Comparison of ENCODE assay signal across 1 cellular context in genomic region chr3:124032881-124033359, GRCh38.
TF ChIP-seq lines count a peak whose summit lies in the region.

No MANE protein-coding gene starts in this region.

TF ChIP-seq in HEK293, 187 proteins besides CTCF, POLR2A, EP300 and RAD21 (continued from another document):
- TF ChIP-seq SETDB1 (IDR thresholded peaks at IDR 0.05; ENCODE audit: insufficient read length, low read length), result no peak
- TF ChIP-seq ZNF248 (tag by site-specific recombination; IDR thresholded peaks at IDR 0.05), result no peak
- TF ChIP-seq ZNF510 (tag by site-specific recombination; IDR thresholded peaks at IDR 0.05; ENCODE audit: insufficient replicate concordance), result no peak
- peak; percentile 95 for TF ChIP-seq ZNF398 (tag by site-specific recombination; IDR thresholded peaks at IDR 0.05)
- peak; percentile 7; the same call in 1 of the 2 replicates for TF ChIP-seq ZIC2 (tag by site-specific recombination; IDR thresholded peaks at IDR 0.05)
- peak; percentile 23; the same call in 1 of the 2 replicates for TF ChIP-seq ZFHX2 (tag by site-specific recombination; conservative IDR thresholded peaks at IDR 0.05)
- no peak for TF ChIP-seq TRIM28 (IDR thresholded peaks at IDR 0.05; ENCODE audit: borderline replicate concordance, low read length)
- TF ChIP-seq ZNF354C (tag by site-specific recombination; IDR thresholded peaks at IDR 0.05; ENCODE audit: borderline replicate concordance, low read depth), result no peak
- TF ChIP-seq ZNF394 (tag by site-specific recombination; IDR thresholded peaks at IDR 0.05; ENCODE audit: borderline replicate concordance), result no peak
- TF ChIP-seq ZFP69B (tag by site-specific recombination; IDR thresholded peaks at IDR 0.05), result no peak
- no peak for TF ChIP-seq HIC1 (tag by site-specific recombination; IDR thresholded peaks at IDR 0.05)
- TF ChIP-seq ZNF138 (tag by site-specific recombination; IDR thresholded peaks at IDR 0.05; ENCODE audit: borderline replicate concordance), result no peak
- no peak for TF ChIP-seq PRDM4 (tag by site-specific recombination; IDR thresholded peaks at IDR 0.05)
- TF ChIP-seq ZNF843 (tag by site-specific recombination; IDR thresholded peaks at IDR 0.05), result no peak
- TF ChIP-seq ZNF366 (tag by site-specific recombination; conservative IDR thresholded peaks at IDR 0.05), result no peak
- TF ChIP-seq ZNF10 (tag by site-specific recombination; IDR thresholded peaks at IDR 0.05), result no peak
- TF ChIP-seq PRDM10 (tag by site-specific recombination; IDR thresholded peaks at IDR 0.05), result no peak
- no peak for TF ChIP-seq ZNF19 (tag by site-specific recombination; IDR thresholded peaks at IDR 0.05; ENCODE audit: low read depth)
- TF ChIP-seq ZNF513 (tag by site-specific recombination; IDR thresholded peaks at IDR 0.05), result no peak
- TF ChIP-seq ZNF561 (tag by site-specific recombination; IDR thresholded peaks at IDR 0.05; ENCODE audit: borderline replicate concordance), result peak; percentile 73; the same call in 1 of the 2 replicates
